Comparison of ENCODE assay signal across 9 cellular contexts in genomic region chr4:76090241-76090691, GRCh38. TPM values are rescaled to one million over a fixed set of nuclear protein-coding genes. Genes with fewer than 3 reads are reported as not detected.
A peak's percentile ranks its signal among the peaks of the same experiment; 100 is the strongest.
DNase-seq lines count a peak whose midpoint lies in the region; ATAC-seq and TF ChIP-seq lines count a peak whose summit lies in the region.
"Had no signal": no experiment of that assay in that cellular context is flagged by ENCODE, and none has a peak within 500 bp of the region (broad histone marks: within the 10 kb centered on the region; RNA-seq: fewer than 3 reads in every experiment).

No MANE protein-coding gene starts in this region.

- ATAC-seq in CD4-positive, alpha-beta T cell (ENCODE audit: poor library complexity), result peak; percentile 77
- peak; percentile 60 for ATAC-seq in HG02759 (IDR thresholded peaks at IDR 0.05; ENCODE audit: unreplicated experiment)
- peak; percentile 91 for ATAC-seq in T-helper 17 cell
- no peak for ATAC-seq in HG03025 (IDR thresholded peaks at IDR 0.05; ENCODE audit: low FRiP score, unreplicated experiment)
- ATAC-seq in HG03457 (IDR thresholded peaks at IDR 0.05; ENCODE audit: unreplicated experiment), result no peak

- no peak overlapping the region for H3K27ac ChIP-seq in CD4-positive, alpha-beta T cell (ENCODE audit: low read depth, low read length)

- no peaks in the 10 kb centered on the region for H3K36me3 Mint-ChIP-seq in CD4-positive, alpha-beta T cell (ENCODE audit: low read depth)
- H3K36me3 Mint-ChIP-seq in T-helper 17 cell (ENCODE audit: low read depth), result peaks cover 3% of the 10 kb centered on the region
- H3K36me3 Mint-ChIP-seq: activated naive CD8-positive, alpha-beta T cell treated with anti-CD3 and anti-CD28 coated beads, Interleukin-2, amount 10 ng/mL, durations not matched to agents 7 days and 5 days had no signal

- peaks cover 4% of the 10 kb centered on the region for H3K4me1 Mint-ChIP-seq in CD4-positive, alpha-beta T cell (ENCODE audit: low read depth)
- H3K4me1 Mint-ChIP-seq in T-helper 17 cell, result peaks cover 11% of the 10 kb centered on the region

- no peak overlapping the region for H3K27ac Mint-ChIP-seq in CD4-positive, alpha-beta T cell
- H3K27ac Mint-ChIP-seq in T-helper 17 cell, result no peak overlapping the region
- H3K27ac Mint-ChIP-seq: activated naive CD8-positive, alpha-beta T cell treated with anti-CD3 and anti-CD28 coated beads, Interleukin-2, amount 10 ng/mL, durations not matched to agents 7 days and 5 days had no signal

- intact Hi-C loops in CD4-positive, alpha-beta T cell (cut with DNase I, micrococcal nuclease), result no loop called here

- no peak for DNase-seq in CD4-positive, alpha-beta T cell
- no peak for DNase-seq in T-helper 17 cell
- peak; percentile 46 for DNase-seq in hepatic stellate cell (ENCODE audit: low spot score)
- no peak for DNase-seq in NCI-H2029 (lab: John Stamatoyannopoulos, UW)
- no peak for DNase-seq in NCI-H748 (lab: John Stamatoyannopoulos, UW; ENCODE audit: unreplicated experiment)
- DNase-seq: activated naive CD8-positive, alpha-beta T cell treated with anti-CD3 and anti-CD28 coated beads, Interleukin-2, amount 10 ng/mL, durations not matched to agents 7 days and 5 days had no signal

- no peaks in the 10 kb centered on the region for H3K9me3 Mint-ChIP-seq in CD4-positive, alpha-beta T cell
- H3K9me3 Mint-ChIP-seq: activated naive CD8-positive, alpha-beta T cell treated with anti-CD3 and anti-CD28 coated beads, Interleukin-2, amount 10 ng/mL, durations not matched to agents 7 days and 5 days had no signal

- no peak for TF ChIP-seq CTCF in CD4-positive, alpha-beta T cell (IDR thresholded peaks at IDR 0.05)

- H3K4me3 Mint-ChIP-seq in CD4-positive, alpha-beta T cell, result no peak overlapping the region
- no peak overlapping the region for H3K4me3 Mint-ChIP-seq in T-helper 17 cell
- H3K4me3 Mint-ChIP-seq: activated naive CD8-positive, alpha-beta T cell treated with anti-CD3 and anti-CD28 coated beads, Interleukin-2, amount 10 ng/mL, durations not matched to agents 7 days and 5 days had no signal

- H3K27me3 Mint-ChIP-seq in CD4-positive, alpha-beta T cell, result no peaks in the 10 kb centered on the region
- peaks cover 5% of the 10 kb centered on the region for H3K27me3 Mint-ChIP-seq in T-helper 17 cell

- CTCF ChIA-PET in CD4-positive, alpha-beta T cell (lab: Charles Lee), result no interaction called here

- H3K27me3 ChIP-seq in CD4-positive, alpha-beta T cell (ENCODE audit: control insufficient read depth, insufficient read depth, low read length), result no peaks in the 10 kb centered on the region

- H3K9me3 ChIP-seq in CD4-positive, alpha-beta T cell (ENCODE audit: control insufficient read depth, low read length), result no peaks in the 10 kb centered on the region
- H3K9me3 ChIP-seq in T-helper 17 cell (ENCODE audit: control insufficient read depth, low read length, poor library complexity, severe bottlenecking), result no peaks in the 10 kb centered on the region

- POLR2A ChIA-PET in CD4-positive, alpha-beta T cell (lab: Charles Lee), result no interaction called here

RNA-seq across cellular contexts. Expression of gene ART3, which starts 15.8 kb away (rescaled TPM):
- total RNA-seq in CD4-positive, alpha-beta T cell, result not detected
- not detected for total RNA-seq in T-helper 17 cell
- total RNA-seq: activated naive CD8-positive, alpha-beta T cell treated with anti-CD3 and anti-CD28 coated beads, Interleukin-2, amount 10 ng/mL, durations not matched to agents 7 days and 5 days had no signal

RNA-seq across cellular contexts. Expression of gene CXCL11, which starts 54.4 kb away (rescaled TPM):
- not detected for total RNA-seq in CD4-positive, alpha-beta T cell
- not detected for total RNA-seq in T-helper 17 cell
- total RNA-seq: activated naive CD8-positive, alpha-beta T cell treated with anti-CD3 and anti-CD28 coated beads, Interleukin-2, amount 10 ng/mL, durations not matched to agents 7 days and 5 days had no signal

RNA-seq across cellular contexts. Expression of gene NUP54, which starts 57.9 kb away (rescaled TPM):
- 100 to 1,000 TPM in 1 of 2 experiments, 10 to 100 TPM in 1; 94.1 to 108 TPM for total RNA-seq in CD4-positive, alpha-beta T cell
- 10 to 100 TPM; 63.2 to 93.1 TPM for total RNA-seq in T-helper 17 cell

Comparison
In these comparisons a context has a peak if more than half of its experiments do, and no peak if none do; other contexts are left out.
1. ATAC-seq: peak in CD4-positive, alpha-beta T cell (single experiment), HG02759 (single experiment) and T-helper 17 cell (single experiment); none in HG03025 (single experiment) and HG03457 (single experiment).